ENCODE assay signal across 1 cellular context in genomic region chr7:104208421-104208780, GRCh38.
TF ChIP-seq lines count a peak whose summit lies in the region.

No MANE protein-coding gene starts in this region.

TF ChIP-seq in HepG2, 621 proteins besides CTCF, POLR2A, EP300 and RAD21 (continued from another document):
- TF ChIP-seq, protein P1, sequence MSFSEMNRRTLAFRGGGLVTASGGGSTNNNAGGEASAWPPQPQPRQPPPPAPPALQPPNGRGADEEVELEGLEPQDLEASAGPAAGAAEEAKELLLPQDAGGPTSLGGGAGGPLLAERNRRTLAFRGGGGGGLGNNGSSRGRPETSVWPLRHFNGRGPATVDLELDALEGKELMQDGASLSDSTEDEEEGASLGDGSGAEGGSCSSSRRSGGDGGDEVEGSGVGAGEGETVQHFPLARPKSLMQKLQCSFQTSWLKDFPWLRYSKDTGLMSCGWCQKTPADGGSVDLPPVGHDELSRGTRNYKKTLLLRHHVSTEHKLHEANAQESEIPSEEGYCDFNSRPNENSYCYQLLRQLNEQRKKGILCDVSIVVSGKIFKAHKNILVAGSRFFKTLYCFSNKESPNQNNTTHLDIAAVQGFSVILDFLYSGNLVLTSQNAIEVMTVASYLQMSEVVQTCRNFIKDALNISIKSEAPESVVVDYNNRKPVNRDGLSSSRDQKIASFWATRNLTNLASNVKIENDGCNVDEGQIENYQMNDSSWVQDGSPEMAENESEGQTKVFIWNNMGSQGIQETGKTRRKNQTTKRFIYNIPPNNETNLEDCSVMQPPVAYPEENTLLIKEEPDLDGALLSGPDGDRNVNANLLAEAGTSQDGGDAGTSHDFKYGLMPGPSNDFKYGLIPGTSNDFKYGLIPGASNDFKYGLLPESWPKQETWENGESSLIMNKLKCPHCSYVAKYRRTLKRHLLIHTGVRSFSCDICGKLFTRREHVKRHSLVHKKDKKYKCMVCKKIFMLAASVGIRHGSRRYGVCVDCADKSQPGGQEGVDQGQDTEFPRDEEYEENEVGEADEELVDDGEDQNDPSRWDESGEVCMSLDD (CRISPR knock-in tag; IDR thresholded peaks at IDR 0.05; ENCODE audit: borderline replicate concordance): no peak
